ENCODE assay signal across 9 cellular contexts in the genomic region with DNA sequence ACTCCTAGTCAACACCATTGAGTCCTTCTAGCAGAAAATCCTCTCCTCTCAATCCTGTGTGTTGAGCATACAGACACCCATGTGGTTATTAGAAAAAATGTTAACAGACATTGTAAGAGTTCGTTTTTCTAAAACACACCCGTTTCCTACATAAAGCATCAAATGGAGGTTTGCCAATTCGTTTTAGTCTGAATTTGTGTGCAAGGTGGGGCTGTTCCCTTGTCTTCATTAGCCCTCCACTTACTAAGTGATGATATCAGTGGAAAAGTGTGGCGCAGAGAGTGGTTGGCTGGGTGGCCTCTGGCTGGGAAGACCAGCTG. TPM values are rescaled to one million over a fixed set of nuclear protein-coding genes. Genes with fewer than 3 reads are reported as not detected.
A peak's percentile ranks its signal among the peaks of the same experiment; 100 is the strongest.
DNase-seq lines count a peak whose midpoint lies in the region; TF ChIP-seq lines count a peak whose summit lies in the region.
"Had no signal": no experiment of that assay in that cellular context is flagged by ENCODE, and none has a peak within 500 bp of the region (broad histone marks: within the 10 kb centered on the region; RNA-seq: fewer than 3 reads in every experiment).

No MANE protein-coding gene starts in this region.

- H3K9me3 Mint-ChIP-seq in H9 (no peaks in the 10 kb centered on the region), glutamatergic neuron (ENCODE audit: unreplicated experiment) (peaks cover 8% of the 10 kb centered on the region)

- no peaks in the 10 kb centered on the region for H4K20me1 ChIP-seq in H9 (ENCODE audit: control insufficient read depth, insufficient read depth, insufficient read length)

- no peak overlapping the region for H4K5ac ChIP-seq in H9 (ENCODE audit: insufficient read length, low read depth, low read length)

- H3K9ac ChIP-seq in H9 (ENCODE audit: extremely low read depth, insufficient read length, low read length), result no peak overlapping the region

- WGBS in H9 (ENCODE audit: extremely low coverage, insufficient read length, low lambda C conversion rate), result no CpG with 5 or more reads among the region's 4 CpGs

- no peaks in the 10 kb centered on the region for H3K9me3 ChIP-seq in H9 (ENCODE audit: control insufficient read depth, low read depth, low read length)

- peaks cover 9% of the 10 kb centered on the region for H3K4me1 ChIP-seq in H9 (ENCODE audit: insufficient read depth, low read length)

- no peak overlapping the region for H3T11ph ChIP-seq in H9 (ENCODE audit: low read length)

- H3K36me3 Mint-ChIP-seq in H9 (ENCODE audit: insufficient read depth in 1 of 3, low read depth in 3 of 3) (peaks cover 12 to 24% (median 20%) of the 10 kb centered on the region in 3 experiments), glutamatergic neuron (ENCODE audit: unreplicated experiment) (no peaks in the 10 kb centered on the region)

- no peak overlapping the region for H2BK5ac ChIP-seq in H9 (ENCODE audit: insufficient read length, low read length)

- H4K91ac ChIP-seq in H9 (ENCODE audit: insufficient read length, low read depth, low read length), result no peak overlapping the region

- no peak overlapping the region for H2BK15ac ChIP-seq in H9 (ENCODE audit: low read depth, low read length)

- H3K18ac ChIP-seq in H9 (ENCODE audit: insufficient read length, low read depth, low read length), result no peak overlapping the region

- peak overlapping the region; percentile 98 for H3K4me3 ChIP-seq in retinal pigment epithelial cell (ENCODE audit: low read length)

- no peak for TF ChIP-seq CTCF in H9 (conservative IDR thresholded peaks at IDR 0.05)
- no peak for TF ChIP-seq CTCF in VCaP (conservative IDR thresholded peaks at IDR 0.05)
- TF ChIP-seq CTCF in glutamatergic neuron (IDR thresholded peaks at IDR 0.05; ENCODE audit: partially characterized antibody, unreplicated experiment), result no peak
- no peak for TF ChIP-seq CTCF in retinal pigment epithelial cell (conservative IDR thresholded peaks at IDR 0.05; ENCODE audit: low read depth, low read length)

- H3K4me3 Mint-ChIP-seq in H9, result peak overlapping the region; percentile 53 to 89
- H3K4me3 Mint-ChIP-seq in glutamatergic neuron (ENCODE audit: unreplicated experiment), result peak overlapping the region; percentile 53

- H4K8ac ChIP-seq in H9 (replicated peaks; ENCODE audit: insufficient read length, low read depth, low read length), result no peak overlapping the region

- DNase-seq in H9 (no peak), glutamatergic neuron (no peak), retinal pigment epithelial cell (ENCODE audit: low read depth) (no peak), glomerular visceral epithelial cell (ENCODE audit: extremely low spot score) (no peak), COLO668 (lab: John Stamatoyannopoulos, UW; ENCODE audit: unreplicated experiment) (no peak), HCEC 1CT (no peak), DMS153 (lab: John Stamatoyannopoulos, UW) (no peak)
- DNase-seq: NCI-H1092 had no signal

- H3K4me1 Mint-ChIP-seq in H9 (peaks cover 50 to 63% of the 10 kb centered on the region in 2 experiments), glutamatergic neuron (ENCODE audit: low read depth, unreplicated experiment) (peaks cover 7% of the 10 kb centered on the region)

- H3K27me3 ChIP-seq in H9 (ENCODE audit: insufficient read depth, low read length), result no peaks in the 10 kb centered on the region

- H3K27me3 Mint-ChIP-seq in H9 (ENCODE audit: low read depth) (peaks cover 2% of the 10 kb centered on the region), glutamatergic neuron (ENCODE audit: unreplicated experiment) (peaks cover 3% of the 10 kb centered on the region)

- H3K14ac ChIP-seq in H9 (ENCODE audit: insufficient read depth, low read length), result no peak overlapping the region; the same call in 1 of the 2 replicates

- no peak overlapping the region for H2BK120ac ChIP-seq in H9 (ENCODE audit: low read depth, low read length, poor library complexity, severe bottlenecking)

- no peak overlapping the region for H2AK5ac ChIP-seq in H9 (ENCODE audit: insufficient read length, low read length)

- no peak overlapping the region for H2BK20ac ChIP-seq in H9 (ENCODE audit: low read depth, low read length, poor library complexity, severe bottlenecking)

- H3K56ac ChIP-seq in H9 (ENCODE audit: insufficient read length, low read depth, low read length), result no peak overlapping the region

- peaks cover 9% of the 10 kb centered on the region for H3K23me2 ChIP-seq in H9 (ENCODE audit: insufficient read length, low read depth, low read length, poor library complexity, severe bottlenecking)

- peaks cover 10% of the 10 kb centered on the region; the same call in 1 of the 2 replicates for H3K79me2 ChIP-seq in H9 (ENCODE audit: insufficient read depth, low read length)

- H3K4ac ChIP-seq in H9 (ENCODE audit: low read depth, low read length), result no peak overlapping the region

- H3K27ac ChIP-seq in H9 (ENCODE audit: insufficient read length, low read depth, low read length), result no peak overlapping the region
- peak overlapping the region; percentile 86 for H3K27ac ChIP-seq in VCaP

- H3K79me1 ChIP-seq in H9 (ENCODE audit: insufficient read depth, low read depth, low read length, poor library complexity, severe bottlenecking), result peaks cover 9% of the 10 kb centered on the region

- no peak overlapping the region for H2BK12ac ChIP-seq in H9 (ENCODE audit: insufficient read length, low read depth, low read length)

- H2AFZ ChIP-seq in H9 (ENCODE audit: low read length), result no peak overlapping the region

- H3K23ac ChIP-seq in H9 (ENCODE audit: insufficient read length, low read depth, low read length), result no peak overlapping the region

- H3K27ac Mint-ChIP-seq in H9 (peak overlapping the region in 1 of 3 experiments; percentile 90; a peak in 1 of 7 replicates), glutamatergic neuron (ENCODE audit: unreplicated experiment) (no peak overlapping the region)

- no peak overlapping the region for H3K4me2 ChIP-seq in H9 (ENCODE audit: insufficient read depth, insufficient read length, low read length)

RNA-seq across cellular contexts. Expression of a gene that starts 2.7 kb away (rescaled TPM):
- total RNA-seq in H9 (2021) (74.4 and 78.7 TPM in 2 replicates), glutamatergic neuron (ENCODE audit: unreplicated experiment) (26.9 TPM)

RNA-seq across cellular contexts. Expression of a gene that starts 14.1 kb away (rescaled TPM):
- total RNA-seq in H9 (2021) (2.5 and 3.6 TPM in 2 replicates), glutamatergic neuron (ENCODE audit: unreplicated experiment) (2.1 TPM)

RNA-seq across cellular contexts. Expression of a gene that starts 25.0 kb away (rescaled TPM):
- 53.5 and 63.5 TPM in 2 replicates for total RNA-seq in H9 (2021)
- 67.8 TPM for total RNA-seq in glutamatergic neuron (ENCODE audit: unreplicated experiment)

RNA-seq across cellular contexts. Expression of a gene that starts 38.4 kb away (rescaled TPM):
- total RNA-seq in H9 (2021) (not detected in 2 replicates), glutamatergic neuron (ENCODE audit: unreplicated experiment) (not detected)
